ENCODE assay signal across 10 cellular contexts in genomic region chr5:39177629-39177959, GRCh38. TPM values are rescaled to one million over a fixed set of nuclear protein-coding genes. Genes with fewer than 3 reads are reported as not detected.
DNase-seq lines count a peak whose midpoint lies in the region; ATAC-seq, FAIRE-seq and TF ChIP-seq lines count a peak whose summit lies in the region.
"Had no signal": no experiment of that assay in that cellular context is flagged by ENCODE, and none has a peak within 500 bp of the region (broad histone marks: within the 10 kb centered on the region; RNA-seq: fewer than 3 reads in every experiment).

No MANE protein-coding gene starts in this region.

- TF ChIP-seq CTCF in CD8-positive, alpha-beta T cell (IDR thresholded peaks at IDR 0.05): no peak
- no peak for TF ChIP-seq CTCF in K562 (IDR thresholded peaks at IDR 0.05 in 2 of 3, conservative IDR thresholded peaks at IDR 0.05 in 1 of 3; ENCODE audit: insufficient read depth in 2 of 3, low read depth in 1 of 3, low read length in 3 of 3)
- no peak for TF ChIP-seq CTCF in HFFc6 (IDR thresholded peaks at IDR 0.05)
- TF ChIP-seq CTCF in type B pancreatic cell (conservative IDR thresholded peaks at IDR 0.05): no peak

- H3K27me3 Mint-ChIP-seq in CD8-positive, alpha-beta T cell (ENCODE audit: low read depth): no peaks in the 10 kb centered on the region
- H3K27me3 Mint-ChIP-seq in IgD-negative memory B cell: peaks cover 4% of the 10 kb centered on the region
- H3K27me3 Mint-ChIP-seq in HFFc6 (ENCODE audit: insufficient read depth): no peaks in the 10 kb centered on the region
- H3K27me3 Mint-ChIP-seq in type B pancreatic cell: peaks cover 24% of the 10 kb centered on the region
- H3K27me3 Mint-ChIP-seq: progenitor cell of endocrine pancreas had no signal

- no peaks in the 10 kb centered on the region; the same call in 2 of the 3 replicates for H3K79me2 ChIP-seq in K562 (ENCODE audit: control insufficient read depth, insufficient read depth, low read length)

- H2AFZ ChIP-seq in K562 (ENCODE audit: low read depth, low read length): peak overlapping the region; percentile 77

- BruUV-seq in K562 (replicated peaks; lab: Mats Ljungman, UMichigan): no TSS peak

- H3K27ac Mint-ChIP-seq in CD8-positive, alpha-beta T cell: peak overlapping the region; percentile 96
- H3K27ac Mint-ChIP-seq in IgD-negative memory B cell (peak overlapping the region in 2 of 3 donors; percentile 57 to 92), HFFc6 (no peak overlapping the region), type B pancreatic cell (no peak overlapping the region)
- H3K27ac Mint-ChIP-seq: progenitor cell of endocrine pancreas had no signal

- no peaks in the 10 kb centered on the region for H3K27me3 ChIP-seq in CD8-positive, alpha-beta T cell (ENCODE audit: insufficient read depth, low read length)
- no peaks in the 10 kb centered on the region for H3K27me3 ChIP-seq in K562 (ENCODE audit: control insufficient read depth in 2 of 2, insufficient read depth in 2 of 2, low read length in 2 of 2)

- in situ Hi-C loops in K562 (cut with MboI): no loop called here

- peak; percentile 58 for FAIRE-seq in K562 (lab: Jason Lieb, UNC)

- ATAC-seq in CD8-positive, alpha-beta T cell: peak; percentile 64
- ATAC-seq in GM19463 (IDR thresholded peaks at IDR 0.05; ENCODE audit: unreplicated experiment) (peak; percentile 46), K562 (peak; percentile 71)

- peak overlapping the region; percentile 63 for H3K4me3 Mint-ChIP-seq in CD8-positive, alpha-beta T cell
- H3K4me3 Mint-ChIP-seq in IgD-negative memory B cell: peak overlapping the region; percentile 21 to 88 (median 54)
- no peak overlapping the region for H3K4me3 Mint-ChIP-seq in HFFc6
- no peak overlapping the region for H3K4me3 Mint-ChIP-seq in type B pancreatic cell

- H3K9me3 Mint-ChIP-seq in CD8-positive, alpha-beta T cell: peaks cover 5% of the 10 kb centered on the region
- H3K9me3 Mint-ChIP-seq in IgD-negative memory B cell: peaks cover 2 to 6% (median 6%) of the 10 kb centered on the region in 3 donors
- peaks cover 7% of the 10 kb centered on the region for H3K9me3 Mint-ChIP-seq in HFFc6
- H3K9me3 Mint-ChIP-seq in type B pancreatic cell: no peaks in the 10 kb centered on the region

- H3K9ac ChIP-seq in K562 (ENCODE audit: insufficient read depth in 1 of 2, low read depth in 2 of 2, low read length in 2 of 2): peak overlapping the region in 1 of 2 experiments; percentile 28; a peak in 2 of 4 replicates

- peaks cover 96% of the 10 kb centered on the region for H3K4me1 Mint-ChIP-seq in CD8-positive, alpha-beta T cell (ENCODE audit: low read depth)
- H3K4me1 Mint-ChIP-seq in IgD-negative memory B cell (peaks cover 25 to 55% (median 43%) of the 10 kb centered on the region in 3 donors), HFFc6 (ENCODE audit: low read depth) (peaks cover 46% of the 10 kb centered on the region), type B pancreatic cell (ENCODE audit: unreplicated experiment) (no peaks in the 10 kb centered on the region)

- intact Hi-C loops in CD8-positive, alpha-beta T cell (cut with DNase I, micrococcal nuclease): loop anchor here (1.0 to 10.0 kb wide), 7 partner anchors 9 to 1507 kb away; no protein-coding TSS in a partner anchor
- intact Hi-C loops in K562 (cut with micrococcal nuclease): loop anchor here (2.0 kb wide), 1 partner anchor 17 kb away; no protein-coding TSS in a partner anchor

- TF ChIP-seq RAD21 in K562 (CRISPR knock-in tag; conservative IDR thresholded peaks at IDR 0.05 in 1 of 2, IDR thresholded peaks at IDR 0.05 in 1 of 2): 0 out of 4 replicates have a peak, but pooled peaks of 1 of the 2 experiments have one; percentile 4

- H3K36me3 Mint-ChIP-seq in CD8-positive, alpha-beta T cell: peaks cover 42% of the 10 kb centered on the region
- H3K36me3 Mint-ChIP-seq in IgD-negative memory B cell (peaks cover 4% of the 10 kb centered on the region), HFFc6 (ENCODE audit: low read depth) (peaks cover 20% of the 10 kb centered on the region), type B pancreatic cell (no peaks in the 10 kb centered on the region)

- WGBS in K562 (ENCODE audit: insufficient coverage, low coverage, missing lambda C conversion rate): 10% methylated on average over 3 of the region's 3 CpGs

- no peaks in the 10 kb centered on the region for H4K20me1 ChIP-seq in K562 (replicated peaks; ENCODE audit: control insufficient read depth, insufficient read depth, low read length)

- no peak for TF ChIP-seq POLR2A in K562 (conservative IDR thresholded peaks at IDR 0.05)

- H3K4me2 ChIP-seq in K562 (ENCODE audit: insufficient read depth, low read length): peak overlapping the region; percentile 43

- CTCF ChIA-PET in CD8-positive, alpha-beta T cell (lab: Charles Lee): interaction anchor here (1.3 to 6.9 kb wide), 9 partner anchors 9 to 106 kb away, joined by 5 to 58 read pairs (median 9); no protein-coding TSS in a partner anchor
- CTCF ChIA-PET in K562 (lab: Yijun Ruan, JAX; ENCODE audit: low intra/inter-chr PET ratio): no interaction called here

- POLR2A ChIA-PET in CD8-positive, alpha-beta T cell (lab: Charles Lee): interaction anchor here (0.7 to 6.6 kb wide), 9 partner anchors 9 to 106 kb away, joined by 3 to 183 read pairs (median 7); partner anchors contain the start of gene FYB1
- POLR2A ChIA-PET in K562 (lab: Yijun Ruan, JAX): interaction anchor here (3.9 kb wide), 1 partner anchor 13 kb away, joined by 14 read pairs; no protein-coding TSS in a partner anchor

- H3K4me1 ChIP-seq in CD8-positive, alpha-beta T cell (ENCODE audit: insufficient read depth, low read length): peaks cover 96% of the 10 kb centered on the region
- H3K4me1 ChIP-seq in K562 (replicated peaks in 1 of 2; ENCODE audit: control insufficient read depth in 2 of 2, insufficient read depth in 2 of 2, low read length in 2 of 2): peaks cover 20 to 53% of the 10 kb centered on the region in 2 experiments

- peak overlapping the region; percentile 62 for H3K27ac ChIP-seq in CD8-positive, alpha-beta T cell (ENCODE audit: low read depth, low read length)
- H3K27ac ChIP-seq in K562 (ENCODE audit: extremely low read depth, low read depth, low read length): peak overlapping the region; percentile 62

- H3K36me3 ChIP-seq in CD8-positive, alpha-beta T cell (ENCODE audit: insufficient read depth, low read length): no peaks in the 10 kb centered on the region
- H3K36me3 ChIP-seq in K562 (ENCODE audit: control insufficient read depth, insufficient read depth, low read length): no peaks in the 10 kb centered on the region

- no peaks in the 10 kb centered on the region for H3K9me3 ChIP-seq in CD8-positive, alpha-beta T cell (ENCODE audit: low read length)
- no peaks in the 10 kb centered on the region for H3K9me3 ChIP-seq in K562 (replicated peaks; ENCODE audit: control insufficient read depth, insufficient read depth, low read depth, low read length)

- TF ChIP-seq EP300 in K562 (IDR thresholded peaks at IDR 0.05; ENCODE audit: low read length): peak; percentile 48; the same call in 1 of the 2 replicates

- H3K4me3 ChIP-seq in CD8-positive, alpha-beta T cell (ENCODE audit: low read depth, low read length): no peak overlapping the region
- H3K4me3 ChIP-seq in K562: no peak overlapping the region

- DNase-seq in CD8-positive, alpha-beta T cell: no peak
- DNase-seq in K562 (ENCODE audit: extremely low read depth in 1 of 4, low spot score in 3 of 4): peak in 2 of 4 experiments; percentile 45 to 66
- no peak for DNase-seq in RKO (ENCODE audit: low spot score)
- no peak for DNase-seq in foreskin melanocyte
- no peak for DNase-seq in HFFc6
- DNase-seq in type B pancreatic cell (ENCODE audit: extremely low spot score, unreplicated experiment): no peak
- DNase-seq: NCI-H1105 had no signal

- H3K9me1 ChIP-seq in K562 (ENCODE audit: control insufficient read depth, insufficient read depth, low read length): no peaks in the 10 kb centered on the region

TF ChIP-seq in K562, 482 proteins besides CTCF, POLR2A, EP300 and RAD21 (continues in another document):
- no peak for TF ChIP-seq PYGO2 (tag; IDR thresholded peaks at IDR 0.05)
- no peak for TF ChIP-seq TFAM (CRISPR knock-in tag; conservative IDR thresholded peaks at IDR 0.05)
- no peak for TF ChIP-seq GTF2A2 (tag; IDR thresholded peaks at IDR 0.05)

RNA-seq across cellular contexts. Expression of gene FYB1, which starts 41.8 kb away (rescaled TPM):
- total RNA-seq in CD8-positive, alpha-beta T cell: 100 to 1,000 TPM; 250 to 257 TPM
- polyA plus RNA-seq in IgD-negative memory B cell (11.6 TPM), K562 (2011; rRNA removed) (4.7 and 25.4 TPM in 2 replicates), K562 (2014; fragmentation: Illumina TruSeq; extraction: Trizol) (13.7 and 18.4 TPM in 2 replicates), K562 (2014; fragmentation: Nextera tagmentation; extraction: Ambion mirVana) (1 to 10 TPM; 9.4 to 9.7 TPM), K562 (2014; rRNA removed) (7.4 and 8.0 TPM in 2 replicates)
- total RNA-seq in K562 (2011; cell fraction: chromatin; rRNA removed; ENCODE audit: low replicate concordance): 2.9 and 14.8 TPM in 2 replicates
- 0.67 and 2.2 TPM in 2 replicates for total RNA-seq in K562 (2011; cell fraction: nucleolus; rRNA removed)
- total RNA-seq in K562 (2011; cell fraction: nucleoplasm; rRNA removed): 5.6 and 6.0 TPM in 2 replicates
- total RNA-seq in K562 (2014; rRNA removed) (6.7 TPM in 2 replicates), K562 (2014; rRNA removed; fragmentation: Illumina TruSeq; extraction: Trizol) (15.6 and 16.5 TPM in 2 replicates), K562 (2015; rRNA removed; fragmentation: Illumina TruSeq; extraction: Trizol) (28.1 and 31.5 TPM in 2 replicates), K562 (2021) (17.4 and 22.5 TPM in 2 replicates), type B pancreatic cell (ENCODE audit: low replicate concordance) (0.24 and 0.33 TPM in 2 replicates)
- 0.85 and 9.2 TPM in 2 replicates for polyA plus RNA-seq in K562 (2011; cell fraction: cytosol; rRNA removed)
- polyA plus RNA-seq in K562 (2011; cell fraction: nucleus; rRNA removed): 5.6 and 40.9 TPM in 2 replicates
- polyA plus RNA-seq in K562 (2012): 20.9 and 22.7 TPM in 2 replicates
- polyA minus RNA-seq in K562 (2011; rRNA and poly(A)+ RNA removed): 4.0 and 45.3 TPM in 2 replicates
- polyA minus RNA-seq in K562 (2011; cell fraction: cytosol; rRNA and poly(A)+ RNA removed): 2.4 and 15.2 TPM in 2 replicates
- polyA minus RNA-seq in K562 (2011; cell fraction: nucleus; rRNA and poly(A)+ RNA removed): 5.4 and 62.8 TPM in 2 replicates
- total RNA-seq in HFFc6 (2021; fragmentation: NEBNext Ultra II Directional; extraction: Animal tissue kit (Norgen Biotek cat#: 25700)): 1 to 10 TPM in 2 of 6 experiments, under 1 TPM in 4; 0.32 to 1.7 (median 0.49) TPM
- total RNA-seq: progenitor cell of endocrine pancreas had no signal

Comparison
In these comparisons a context has a peak if more than half of its experiments do, and no peak if none do; other contexts are left out.
1. H3K27ac Mint-ChIP-seq: peak in CD8-positive, alpha-beta T cell (single experiment) and IgD-negative memory B cell (2 of 3); none in HFFc6 (single experiment) and type B pancreatic cell (single experiment).
2. H3K4me3 Mint-ChIP-seq: peak in CD8-positive, alpha-beta T cell (single experiment) and IgD-negative memory B cell (4 of 4); none in HFFc6 (single experiment) and type B pancreatic cell (single experiment).
3. RNA of gene FYB1, which starts 41.8 kb away (total RNA-seq): 250 to 257 TPM in CD8-positive, alpha-beta T cell; 0.67 to 31.5 TPM in K562, 0.32 to 1.7 TPM in HFFc6 and 0.24 to 0.33 TPM in type B pancreatic cell; every median in the first group is over 4 times any median in the second.
4. Peak in every context shown above with its lines, with median percentiles within 50 percentile points of each other: ATAC-seq.